Comparison of ENCODE assay signal across 8 cellular contexts in genomic region chrX:132615396-132616131, GRCh38.
DNase-seq lines count a peak whose midpoint lies in the region; ATAC-seq, FAIRE-seq and TF ChIP-seq lines count a peak whose summit lies in the region.

No MANE protein-coding gene starts in this region.

- peak; percentile 27 for TF ChIP-seq CTCF in D721Med (IDR thresholded peaks at IDR 0.05; ENCODE audit: insufficient read depth, missing control alignments)

- peak; percentile 64 for ATAC-seq in GM21381 (IDR thresholded peaks at IDR 0.05; ENCODE audit: unreplicated experiment)
- no peak for ATAC-seq in left ventricle myocardium superior
- ATAC-seq in HG03095 (IDR thresholded peaks at IDR 0.05; ENCODE audit: unreplicated experiment): no peak

- intact Hi-C loops in left ventricle myocardium superior (cut with micrococcal nuclease): loop anchor here (10.0 kb wide), 1 partner anchor 321 kb away; no protein-coding TSS in a partner anchor

- DNase-seq in D721Med (ENCODE audit: insufficient read length, low spot score) (no peak), NCI-H748 treated with DMSO at 0.1 percent for 48 hours (lab: John Stamatoyannopoulos, UW) (peak; percentile 41), left ventricle myocardium superior (peak; percentile 21), AG08395 (ENCODE audit: low spot score) (no peak)
- peak; percentile 3 to 5 for DNase-seq in activated T-helper 1 cell treated with anti-CD3 and anti-CD28 coated beads, Interleukin-2, amount 50 U/mL, for 16 hours (ENCODE audit: low read depth in 1 of 2, low spot score in 1 of 2)
- DNase-seq in stimulated activated CD4-positive, alpha-beta T cell treated with anti-CD3 and anti-CD28 coated beads, Interleukin-1b, Interleukin-23, amount 100 ng/mL, for 48 hours: peak; percentile 44

- FAIRE-seq in D721Med (lab: Jason Lieb, UNC): no peak

Comparison
In these comparisons a context has a peak if more than half of its experiments do, and no peak if none do; other contexts are left out.
1. DNase-seq: peak in NCI-H748 treated with DMSO at 0.1 percent for 48 hours (single experiment), activated T-helper 1 cell treated with anti-CD3 and anti-CD28 coated beads, Interleukin-2, amount 50 U/mL, for 16 hours (2 of 2), left ventricle myocardium superior (single experiment) and stimulated activated CD4-positive, alpha-beta T cell treated with anti-CD3 and anti-CD28 coated beads, Interleukin-1b, Interleukin-23, amount 100 ng/mL, for 48 hours (single experiment); none in D721Med (single experiment) and AG08395 (single experiment).